Comparison of ENCODE assay signal across 14 cellular contexts in the genomic region with DNA sequence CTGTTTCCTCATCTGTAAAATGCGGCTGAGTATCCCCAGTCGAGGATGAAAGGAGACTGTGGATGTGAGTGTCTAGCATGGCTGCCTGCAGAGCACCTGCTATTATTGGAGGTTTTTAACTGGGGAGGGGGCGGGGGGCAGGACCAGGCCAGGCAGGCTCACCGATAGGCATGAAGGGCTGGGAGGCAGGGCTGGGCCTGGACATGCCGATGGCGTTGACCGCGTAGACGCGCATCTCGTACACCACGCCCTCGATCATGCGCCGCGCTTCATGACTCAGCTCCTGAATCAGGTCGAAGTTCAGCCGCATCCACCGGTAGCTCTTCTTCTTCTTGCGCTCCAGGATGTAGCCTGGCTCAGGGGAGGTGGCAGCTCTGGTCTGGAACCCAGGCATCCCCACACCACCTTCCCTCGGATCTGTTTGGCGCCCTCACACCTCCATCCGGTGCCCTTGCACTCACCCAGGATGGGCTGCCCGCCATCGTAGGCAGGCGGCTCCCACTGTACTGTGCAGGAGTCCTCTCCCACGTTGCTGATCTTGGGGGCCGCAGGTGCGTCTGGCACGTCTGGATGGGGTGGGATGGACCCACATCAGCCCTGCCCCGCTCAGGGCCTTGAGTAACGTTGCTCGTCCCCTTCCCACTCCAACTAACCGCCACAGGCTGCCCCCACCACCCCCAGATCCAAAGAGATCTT. TPM values are rescaled to one million over a fixed set of nuclear protein-coding genes. Genes with fewer than 3 reads are reported as not detected.
"Had no signal": no experiment of that assay in that cellular context is flagged by ENCODE, and none has a peak within 500 bp of the region (broad histone marks: within the 10 kb centered on the region; RNA-seq: fewer than 3 reads in every experiment).

No MANE protein-coding gene starts in this region.

- H3K4me3 Mint-ChIP-seq: activated B cell treated with CpG ODN at 0.5 μM for 24 hours; activated CD4-positive, alpha-beta T cell treated with anti-CD3 and anti-CD28 coated beads, Interleukin-2, amount 10 ng/mL, durations not matched to agents 24 days and 14 days; activated naive CD4-positive, alpha-beta T cell treated with anti-CD3 and anti-CD28 coated beads for 36 hours; central memory CD8-positive, alpha-beta T cell; memory B cell; natural killer cell treated with Interleukin-12 subunit alpha and Interleukin-12 subunit beta and Interleukin-15 and Interleukin-18, amount 100 ng/mL, for 72 hours had no signal

- H3K4me1 Mint-ChIP-seq: activated B cell treated with CpG ODN at 0.5 μM for 24 hours; activated CD4-positive, alpha-beta T cell treated with anti-CD3 and anti-CD28 coated beads, Interleukin-2, amount 10 ng/mL, durations not matched to agents 24 days and 14 days; central memory CD8-positive, alpha-beta T cell had no signal

- H3K27me3 Mint-ChIP-seq: activated B cell treated with CpG ODN at 0.5 μM for 24 hours; activated CD4-positive, alpha-beta T cell treated with anti-CD3 and anti-CD28 coated beads, Interleukin-2, amount 10 ng/mL, durations not matched to agents 24 days and 14 days; central memory CD8-positive, alpha-beta T cell; memory B cell; natural killer cell treated with Interleukin-12 subunit alpha and Interleukin-12 subunit beta and Interleukin-15 and Interleukin-18, amount 100 ng/mL, for 72 hours had no signal

- H3K9me3 ChIP-seq: adrenal gland, thyroid gland, uterus had no signal

- H3K27ac Mint-ChIP-seq: activated B cell treated with CpG ODN at 0.5 μM for 24 hours; activated CD4-positive, alpha-beta T cell treated with anti-CD3 and anti-CD28 coated beads, Interleukin-2, amount 10 ng/mL, durations not matched to agents 24 days and 14 days; activated naive CD4-positive, alpha-beta T cell treated with anti-CD3 and anti-CD28 coated beads for 36 hours; memory B cell had no signal

- H3K4me3 ChIP-seq: adrenal gland, skin epidermis, thyroid gland, uterus had no signal

- DNase-seq: activated B cell treated with CpG ODN at 0.5 μM for 24 hours; activated CD4-positive, alpha-beta T cell treated with anti-CD3 and anti-CD28 coated beads, Interleukin-2, amount 10 ng/mL, durations not matched to agents 24 days and 14 days; activated naive CD4-positive, alpha-beta T cell treated with anti-CD3 and anti-CD28 coated beads for 36 hours; adrenal gland; cortex of kidney; effector CD8-positive, alpha-beta T cell; hypothalamus; T-helper 2 cell; thyroid gland; uterus had no signal

- H3K27ac ChIP-seq: adrenal gland, skin epidermis, thyroid gland, uterus had no signal

- H3K27me3 ChIP-seq: adrenal gland, thyroid gland, uterus had no signal

- ATAC-seq: natural killer cell treated with Interleukin-12 subunit alpha and Interleukin-12 subunit beta and Interleukin-15 and Interleukin-18, amount 100 ng/mL, for 72 hours had no signal

- H3K36me3 ChIP-seq: adrenal gland, thyroid gland, uterus had no signal

- H3K36me3 Mint-ChIP-seq: memory B cell; natural killer cell treated with Interleukin-12 subunit alpha and Interleukin-12 subunit beta and Interleukin-15 and Interleukin-18, amount 100 ng/mL, for 72 hours had no signal

- H3K9me3 Mint-ChIP-seq: activated B cell treated with CpG ODN at 0.5 μM for 24 hours; activated CD4-positive, alpha-beta T cell treated with anti-CD3 and anti-CD28 coated beads, Interleukin-2, amount 10 ng/mL, durations not matched to agents 24 days and 14 days; activated naive CD4-positive, alpha-beta T cell treated with anti-CD3 and anti-CD28 coated beads for 36 hours; central memory CD8-positive, alpha-beta T cell; memory B cell; natural killer cell treated with Interleukin-12 subunit alpha and Interleukin-12 subunit beta and Interleukin-15 and Interleukin-18, amount 100 ng/mL, for 72 hours had no signal

- H3K4me1 ChIP-seq: adrenal gland, thyroid gland, uterus had no signal

RNA-seq across cellular contexts. Expression of a gene that starts 15.1 kb away (rescaled TPM):
- total RNA-seq: activated CD4-positive, alpha-beta T cell treated with anti-CD3 and anti-CD28 coated beads, Interleukin-2, amount 10 ng/mL, durations not matched to agents 24 days and 14 days; activated naive CD4-positive, alpha-beta T cell treated with anti-CD3 and anti-CD28 coated beads for 36 hours; natural killer cell treated with Interleukin-12 subunit alpha and Interleukin-12 subunit beta and Interleukin-15 and Interleukin-18, amount 100 ng/mL, for 72 hours; thyroid gland had no signal

RNA-seq across cellular contexts. Expression of a gene that starts 41.0 kb away (rescaled TPM):
- total RNA-seq: activated CD4-positive, alpha-beta T cell treated with anti-CD3 and anti-CD28 coated beads, Interleukin-2, amount 10 ng/mL, durations not matched to agents 24 days and 14 days; activated naive CD4-positive, alpha-beta T cell treated with anti-CD3 and anti-CD28 coated beads for 36 hours had no signal
